ENCODE assay signal across 16 cellular contexts in the genomic region with DNA sequence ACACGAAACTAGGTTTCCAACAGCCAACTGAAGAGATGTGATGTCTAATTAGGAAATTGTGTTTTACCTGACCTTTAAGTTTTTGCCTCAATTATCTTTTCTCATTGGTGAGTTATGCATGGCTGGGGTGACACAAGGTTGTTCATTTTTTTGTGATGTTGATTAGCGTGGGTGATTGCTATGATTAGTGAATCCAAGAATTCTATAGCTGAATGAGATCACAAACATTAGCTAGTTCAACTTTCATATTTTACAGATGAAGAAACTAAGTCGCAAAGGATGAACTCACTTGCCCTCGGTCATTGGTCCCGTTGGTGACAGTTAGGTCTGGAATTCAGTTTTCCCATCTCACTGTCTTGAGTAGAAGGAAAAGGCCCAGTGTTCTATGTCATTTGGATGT. TPM values are rescaled to one million over a fixed set of nuclear protein-coding genes. Genes with fewer than 3 reads are reported as not detected.
"Had no signal": no experiment of that assay in that cellular context is flagged by ENCODE, and none has a peak within 500 bp of the region (broad histone marks: within the 10 kb centered on the region; RNA-seq: fewer than 3 reads in every experiment).

No MANE protein-coding gene starts in this region.

- H3K4me1 Mint-ChIP-seq: activated B cell treated with CpG ODN at 0.5 μM for 24 hours, T-helper 17 cell had no signal

- H3K4me3 Mint-ChIP-seq: activated B cell treated with CpG ODN at 0.5 μM for 24 hours; activated CD8-positive, alpha-beta T cell treated with anti-CD3 and anti-CD28 coated beads for 36 hours; activated naive CD4-positive, alpha-beta T cell treated with anti-CD3 and anti-CD28 coated beads, Interleukin-2, amount 50 U/mL, for 24 hours; natural killer cell; stimulated activated naive CD8-positive, alpha-beta T cell treated with anti-CD3 and anti-CD28 coated beads, Interleukin-15, Interleukin-2, amounts not matched to agents 100 ng/mL and 50 ng/mL, for 24 hours; T-helper 17 cell had no signal

- ATAC-seq: activated CD8-positive, alpha-beta T cell treated with anti-CD3 and anti-CD28 coated beads for 36 hours; natural killer cell; T-helper 17 cell had no signal

- H3K9me3 Mint-ChIP-seq: activated B cell treated with CpG ODN at 0.5 μM for 24 hours had no signal

- H3K36me3 Mint-ChIP-seq: natural killer cell had no signal

- H3K27me3 Mint-ChIP-seq: activated B cell treated with CpG ODN at 0.5 μM for 24 hours; activated CD8-positive, alpha-beta T cell treated with anti-CD3 and anti-CD28 coated beads for 36 hours; activated naive CD4-positive, alpha-beta T cell treated with anti-CD3 and anti-CD28 coated beads, Interleukin-2, amount 50 U/mL, for 24 hours; stimulated activated naive CD8-positive, alpha-beta T cell treated with anti-CD3 and anti-CD28 coated beads, Interleukin-15, Interleukin-2, amounts not matched to agents 100 ng/mL and 50 ng/mL, for 24 hours; T-helper 17 cell had no signal

- H3K27ac Mint-ChIP-seq: activated B cell treated with CpG ODN at 0.5 μM for 24 hours; activated CD8-positive, alpha-beta T cell treated with anti-CD3 and anti-CD28 coated beads for 36 hours; activated naive CD4-positive, alpha-beta T cell treated with anti-CD3 and anti-CD28 coated beads, Interleukin-2, amount 50 U/mL, for 24 hours; natural killer cell; T-helper 17 cell had no signal

- DNase-seq: activated B cell treated with CpG ODN at 0.5 μM for 24 hours; activated CD4-positive, alpha-beta T cell treated with anti-CD3 and anti-CD28 coated beads for 48 hours; activated CD8-positive, alpha-beta memory T cell treated with anti-CD3 and anti-CD28 coated beads, Interleukin-2, amount 50 U/mL, for 4 hours; activated CD8-positive, alpha-beta T cell treated with anti-CD3 and anti-CD28 coated beads for 36 hours; activated effector memory CD4-positive, alpha-beta T cell treated with anti-CD3 and anti-CD28 coated beads, Interleukin-2, amount 50 U/mL, for 16 hours; activated T-cell treated with anti-CD3 and anti-CD28 coated beads, Interleukin-2, amount 50 U/mL, for 48 hours; erythroblast; left ventricle myocardium superior; mesendoderm; natural killer cell; T-helper 17 cell had no signal

RNA-seq across cellular contexts. Expression of a gene that starts 32.6 kb away (rescaled TPM):
- total RNA-seq: activated B cell treated with CpG ODN at 0.5 μM for 24 hours; activated CD8-positive, alpha-beta T cell treated with anti-CD3 and anti-CD28 coated beads for 36 hours; dermis blood vessel endothelial cell; left ventricle myocardium superior; natural killer cell; osteocyte; sciatic nerve; T-helper 17 cell had no signal
